In genomic region chr9:12874395-12874794, GRCh38 we compare ENCODE assay signal across 15 cellular contexts.
A peak's percentile ranks its signal among the peaks of the same experiment; 100 is the strongest.
DNase-seq lines count a peak whose midpoint lies in the region; ATAC-seq and TF ChIP-seq lines count a peak whose summit lies in the region.
"Had no signal": no experiment of that assay in that cellular context is flagged by ENCODE, and none has a peak within 500 bp of the region (broad histone marks: within the 10 kb centered on the region; RNA-seq: fewer than 3 reads in every experiment).

No MANE protein-coding gene starts in this region.

- H3K9me3 Mint-ChIP-seq in endodermal cell: no peaks in the 10 kb centered on the region

- TF ChIP-seq CTCF in endodermal cell (conservative IDR thresholded peaks at IDR 0.05): no peak

- H3K9me3 ChIP-seq in endodermal cell (ENCODE audit: control insufficient read depth, low read length): no peaks in the 10 kb centered on the region
- H3K9me3 ChIP-seq: BLaER1 treated with 17β-estradiol and CSF1 and Interleukin-3, amounts not matched to agents 10 nM and 100 nM had no signal

- 85 to 100% methylated on average over 1 to 2 of the region's 3 CpGs for WGBS in endodermal cell (ENCODE audit: insufficient coverage in 1 of 2, insufficient read length in 1 of 2), 2 experiments

- ATAC-seq in HG02678 (IDR thresholded peaks at IDR 0.05; ENCODE audit: unreplicated experiment): no peak
- ATAC-seq: K562 had no signal

- H3K36me3 Mint-ChIP-seq in endodermal cell (ENCODE audit: low read depth): no peaks in the 10 kb centered on the region

- peak; percentile 17 for DNase-seq in NCI-H1694 treated with DMSO at 0.1 percent for 48 hours (lab: John Stamatoyannopoulos, UW)
- DNase-seq in NCI-H1694 (lab: John Stamatoyannopoulos, UW): no peak
- DNase-seq in NCI-H2171 (lab: John Stamatoyannopoulos, UW): peak; percentile 20
- DNase-seq in epithelial cell of prostate (ENCODE audit: low read depth, low spot score): no peak
- DNase-seq in endodermal cell: no peak
- DNase-seq in H4 (ENCODE audit: low spot score): no peak
- DNase-seq: 8988T; CD4-positive, alpha-beta T cell; DND-41; GDM1; HCEC 1CT; HFFc6 had no signal

- no peak overlapping the region for H3K4me3 Mint-ChIP-seq in endodermal cell
- H3K4me3 Mint-ChIP-seq: CD4-positive, alpha-beta T cell; HFFc6 had no signal

- H3K4me1 ChIP-seq in endodermal cell (ENCODE audit: control insufficient read depth, insufficient read depth, low read length): peaks cover 6% of the 10 kb centered on the region
- H3K4me1 ChIP-seq: BLaER1 treated with 17β-estradiol and CSF1 and Interleukin-3, amounts not matched to agents 10 nM and 100 nM had no signal

- peaks cover 24% of the 10 kb centered on the region for H3K4me1 Mint-ChIP-seq in endodermal cell

- H3K27ac Mint-ChIP-seq in endodermal cell: no peak overlapping the region
- H3K27ac Mint-ChIP-seq: CD4-positive, alpha-beta T cell; HFFc6 had no signal

- no peak overlapping the region for H3K9ac ChIP-seq in endodermal cell (ENCODE audit: extremely low read depth, low read length, poor library complexity, severe bottlenecking)
- H3K9ac ChIP-seq: BLaER1 treated with 17β-estradiol and CSF1 and Interleukin-3, amounts not matched to agents 10 nM and 100 nM had no signal

- H3K36me3 ChIP-seq in endodermal cell (ENCODE audit: control insufficient read depth, insufficient read depth, low read length): no peaks in the 10 kb centered on the region
- H3K36me3 ChIP-seq: BLaER1 treated with 17β-estradiol and CSF1 and Interleukin-3, amounts not matched to agents 10 nM and 100 nM had no signal

- peaks cover 2% of the 10 kb centered on the region for H3K27me3 Mint-ChIP-seq in endodermal cell (ENCODE audit: insufficient read depth)
- H3K27me3 Mint-ChIP-seq: CD4-positive, alpha-beta T cell had no signal

- H3K27ac ChIP-seq in epithelial cell of prostate (peak overlapping the region; percentile 53), endodermal cell (ENCODE audit: low read depth, low read length) (no peak overlapping the region)
- H3K27ac ChIP-seq: BLaER1 treated with 17β-estradiol and CSF1 and Interleukin-3, amounts not matched to agents 10 nM and 100 nM had no signal

- H3K4me3 ChIP-seq in endodermal cell (ENCODE audit: low read length): no peak overlapping the region
- H3K4me3 ChIP-seq: BLaER1 treated with 17β-estradiol and CSF1 and Interleukin-3, amounts not matched to agents 10 nM and 100 nM; K562 had no signal

- H3K27me3 ChIP-seq in endodermal cell (ENCODE audit: control insufficient read depth, insufficient read depth, low read length, poor library complexity, severe bottlenecking): no peaks in the 10 kb centered on the region
- H3K27me3 ChIP-seq: BLaER1 treated with 17β-estradiol and CSF1 and Interleukin-3, amounts not matched to agents 10 nM and 100 nM had no signal

Comparison
In these comparisons a context has a peak if more than half of its experiments do, and no peak if none do; other contexts are left out.
1. DNase-seq: peak in NCI-H1694 treated with DMSO at 0.1 percent for 48 hours (single experiment) and NCI-H2171 (single experiment); none in NCI-H1694 (single experiment), epithelial cell of prostate (single experiment), endodermal cell (single experiment) and H4 (single experiment).